ENCODE assay signal across 37 cellular contexts in genomic region chr7:41612798-41613197, GRCh38.
"Had no signal": no experiment of that assay in that cellular context is flagged by ENCODE, and none has a peak within 500 bp of the region (broad histone marks: within the 10 kb centered on the region; RNA-seq: fewer than 3 reads in every experiment).

No MANE protein-coding gene starts in this region.

- H3K27ac Mint-ChIP-seq: activated CD4-positive, alpha-beta memory T cell treated with anti-CD3 and anti-CD28 coated beads, Interleukin-2, amount 10 ng/mL, durations not matched to agents 7 days and 5 days; activated CD4-positive, alpha-beta T cell treated with anti-CD3 and anti-CD28 coated beads for 36 hours; activated CD4-positive, alpha-beta T cell treated with anti-CD3 and anti-CD28 coated beads, Interleukin-2, amount 10 ng/mL, durations not matched to agents 7 days and 5 days; activated CD8-positive, alpha-beta memory T cell treated with anti-CD3 and anti-CD28 coated beads, Interleukin-2, amount 10 ng/mL, durations not matched to agents 7 days and 5 days; activated CD8-positive, alpha-beta T cell treated with anti-CD3 and anti-CD28 coated beads, Interleukin-2, amount 10 ng/mL, durations not matched to agents 7 days and 5 days; activated naive CD4-positive, alpha-beta T cell treated with anti-CD3 and anti-CD28 coated beads for 36 hours; activated naive CD4-positive, alpha-beta T cell treated with anti-CD3 and anti-CD28 coated beads, Interleukin-2, amount 50 U/mL, for 72 hours; activated naive CD8-positive, alpha-beta T cell treated with anti-CD3 and anti-CD28 coated beads for 36 hours; activated T-cell treated with anti-CD3 and anti-CD28 coated beads, Interleukin-2, amount 50 U/mL, for 24 hours; activated T-helper 2 cell treated with anti-CD3 and anti-CD28 coated beads, Interferon-gamma antibody, Interleukin-2, Interleukin-4, amounts not matched to agents 10 μg/mL and 5 μg/mL and 100 μg/mL, durations not matched to agents 14 hours and 24 hours and 36 hours; brain; T-helper 1 cell treated with Interleukin-12 subunit alpha and Interleukin-12 subunit beta and Interleukin-4 antibody, amounts not matched to agents 30 μg/mL and 1 μg/mL, for 36 hours; T-helper 2 cell treated with Interferon-gamma antibody and Interleukin-4, amounts not matched to agents 5 μg/mL and 100 μg/mL, for 36 hours; WTC11 had no signal

- H3K27me3 Mint-ChIP-seq: activated CD4-positive, alpha-beta memory T cell treated with anti-CD3 and anti-CD28 coated beads, Interleukin-2, amount 10 ng/mL, durations not matched to agents 7 days and 5 days; activated CD4-positive, alpha-beta T cell treated with anti-CD3 and anti-CD28 coated beads, Interleukin-2, amount 10 ng/mL, durations not matched to agents 7 days and 5 days; activated CD8-positive, alpha-beta memory T cell treated with anti-CD3 and anti-CD28 coated beads, Interleukin-2, amount 10 ng/mL, durations not matched to agents 7 days and 5 days; activated naive CD8-positive, alpha-beta T cell treated with anti-CD3 and anti-CD28 coated beads for 36 hours; activated T-cell treated with anti-CD3 and anti-CD28 coated beads, Interleukin-2, amount 50 U/mL, for 24 hours; brain; central memory CD8-positive, alpha-beta T cell had no signal

- H3K27ac ChIP-seq: adrenal gland, ascending aorta, cardiac muscle cell, WERI-Rb-1 had no signal

- H3K4me1 ChIP-seq: adrenal gland, ascending aorta had no signal

- DNase-seq: activated CD4-positive, alpha-beta memory T cell treated with anti-CD3 and anti-CD28 coated beads, Interleukin-2, amount 10 ng/mL, durations not matched to agents 7 days and 5 days; activated CD4-positive, alpha-beta T cell treated with anti-CD3 and anti-CD28 coated beads for 1 hour; activated CD4-positive, alpha-beta T cell treated with anti-CD3 and anti-CD28 coated beads for 36 hours; activated CD4-positive, alpha-beta T cell treated with anti-CD3 and anti-CD28 coated beads for 48 hours; activated CD4-positive, alpha-beta T cell treated with anti-CD3 and anti-CD28 coated beads, Interleukin-2, amount 10 ng/mL, durations not matched to agents 7 days and 5 days; activated CD4-positive, alpha-beta T cell treated with anti-CD3 and anti-CD28 coated beads, Interleukin-2, amount 50 U/mL, for 48 hours; activated CD4-positive, CD25-positive, alpha-beta regulatory T cell; activated CD8-positive, alpha-beta memory T cell treated with anti-CD3 and anti-CD28 coated beads for 24 hours; activated CD8-positive, alpha-beta memory T cell treated with anti-CD3 and anti-CD28 coated beads, Interleukin-2, amount 10 ng/mL, durations not matched to agents 7 days and 5 days; activated CD8-positive, alpha-beta memory T cell treated with anti-CD3 and anti-CD28 coated beads, Interleukin-2, amount 50 U/mL, for 48 hours; activated CD8-positive, alpha-beta T cell treated with anti-CD3 and anti-CD28 coated beads, Interleukin-2, amount 10 ng/mL, durations not matched to agents 7 days and 5 days; activated effector memory CD4-positive, alpha-beta T cell treated with Interleukin-2 at 50 U/mL for 16 hours; activated gamma-delta T cell treated with Interleukin-2 at 50 U/mL for 16 hours; activated naive CD4-positive, alpha-beta T cell; activated naive CD4-positive, alpha-beta T cell treated with anti-CD3 and anti-CD28 coated beads for 36 hours; activated naive CD4-positive, alpha-beta T cell treated with anti-CD3 and anti-CD28 coated beads, Interleukin-2, amount 50 U/mL, for 16 hours; activated naive CD8-positive, alpha-beta T cell treated with anti-CD3 and anti-CD28 coated beads for 36 hours; activated T-cell treated with anti-CD3 and anti-CD28 coated beads, Interleukin-2, amount 50 U/mL, for 24 hours; activated T-cell treated with anti-CD3 and anti-CD28 coated beads, Interleukin-2, amount 50 U/mL, for 48 hours; adrenal gland; amniotic stem cell; caudate nucleus; cerebellar nuclear complex; T-helper 1 cell; T-helper 2 cell; T-helper 9 cell; WERI-Rb-1 had no signal

- ATAC-seq: activated CD4-positive, alpha-beta T cell treated with anti-CD3 and anti-CD28 coated beads for 36 hours; activated CD4-positive, CD25-positive, alpha-beta regulatory T cell treated with anti-CD3 and anti-CD28 coated beads, Interleukin-2, amount 50 U/mL, for 24 hours; activated CD8-positive, alpha-beta memory T cell treated with anti-CD3 and anti-CD28 coated beads, Interleukin-2, amount 10 ng/mL, durations not matched to agents 7 days and 5 days; activated CD8-positive, alpha-beta T cell treated with anti-CD3 and anti-CD28 coated beads, Interleukin-2, amount 10 ng/mL, durations not matched to agents 7 days and 5 days; activated naive CD4-positive, alpha-beta T cell treated with anti-CD3 and anti-CD28 coated beads, Interleukin-2, amount 50 U/mL, for 72 hours; WTC11 had no signal

- H3K4me1 Mint-ChIP-seq: activated CD4-positive, alpha-beta memory T cell treated with anti-CD3 and anti-CD28 coated beads, Interleukin-2, amount 10 ng/mL, durations not matched to agents 7 days and 5 days; activated CD4-positive, alpha-beta T cell treated with anti-CD3 and anti-CD28 coated beads for 36 hours; activated CD4-positive, alpha-beta T cell treated with anti-CD3 and anti-CD28 coated beads, Interleukin-2, amount 10 ng/mL, durations not matched to agents 7 days and 5 days; activated CD8-positive, alpha-beta memory T cell treated with anti-CD3 and anti-CD28 coated beads, Interleukin-2, amount 10 ng/mL, durations not matched to agents 7 days and 5 days; activated naive CD8-positive, alpha-beta T cell treated with anti-CD3 and anti-CD28 coated beads for 36 hours; brain; central memory CD8-positive, alpha-beta T cell had no signal

- H3K9me3 Mint-ChIP-seq: activated CD4-positive, alpha-beta memory T cell treated with anti-CD3 and anti-CD28 coated beads, Interleukin-2, amount 10 ng/mL, durations not matched to agents 7 days and 5 days; activated naive CD8-positive, alpha-beta T cell treated with anti-CD3 and anti-CD28 coated beads for 36 hours; T-helper 1 cell treated with Interleukin-12 subunit alpha and Interleukin-12 subunit beta and Interleukin-4 antibody, amounts not matched to agents 30 μg/mL and 1 μg/mL, for 36 hours; T-helper 2 cell treated with Interferon-gamma antibody and Interleukin-4, amounts not matched to agents 5 μg/mL and 100 μg/mL, for 36 hours had no signal

- H3K36me3 Mint-ChIP-seq: activated CD8-positive, alpha-beta memory T cell treated with anti-CD3 and anti-CD28 coated beads, Interleukin-2, amount 10 ng/mL, durations not matched to agents 7 days and 5 days; activated naive CD4-positive, alpha-beta T cell treated with anti-CD3 and anti-CD28 coated beads, Interleukin-2, amount 50 U/mL, for 72 hours; activated naive CD8-positive, alpha-beta T cell treated with anti-CD3 and anti-CD28 coated beads for 36 hours; brain had no signal

- H3K36me3 ChIP-seq: adrenal gland, ascending aorta, cardiac muscle cell, WERI-Rb-1 had no signal

- H3K27me3 ChIP-seq: adrenal gland, ascending aorta, cardiac muscle cell had no signal

- H3K9me3 ChIP-seq: adrenal gland, ascending aorta had no signal

- H3K4me3 Mint-ChIP-seq: activated CD4-positive, alpha-beta memory T cell treated with anti-CD3 and anti-CD28 coated beads, Interleukin-2, amount 10 ng/mL, durations not matched to agents 7 days and 5 days; activated CD4-positive, alpha-beta T cell treated with anti-CD3 and anti-CD28 coated beads for 36 hours; activated CD4-positive, alpha-beta T cell treated with anti-CD3 and anti-CD28 coated beads, Interleukin-2, amount 10 ng/mL, durations not matched to agents 7 days and 5 days; activated CD8-positive, alpha-beta memory T cell treated with anti-CD3 and anti-CD28 coated beads, Interleukin-2, amount 10 ng/mL, durations not matched to agents 7 days and 5 days; activated CD8-positive, alpha-beta T cell treated with anti-CD3 and anti-CD28 coated beads, Interleukin-2, amount 10 ng/mL, durations not matched to agents 7 days and 5 days; activated naive CD4-positive, alpha-beta T cell treated with anti-CD3 and anti-CD28 coated beads for 36 hours; activated naive CD8-positive, alpha-beta T cell treated with anti-CD3 and anti-CD28 coated beads for 36 hours; activated T-cell treated with anti-CD3 and anti-CD28 coated beads, Interleukin-2, amount 50 U/mL, for 24 hours; brain; central memory CD8-positive, alpha-beta T cell; T-helper 1 cell treated with Interleukin-12 subunit alpha and Interleukin-12 subunit beta and Interleukin-4 antibody, amounts not matched to agents 30 μg/mL and 1 μg/mL, for 36 hours; T-helper 2 cell treated with Interferon-gamma antibody and Interleukin-4, amounts not matched to agents 5 μg/mL and 100 μg/mL, for 36 hours; WTC11 had no signal

- H3K4me3 ChIP-seq: adrenal gland, ascending aorta, cardiac muscle cell had no signal
